Comparison of ENCODE assay signal across 8 cellular contexts in the genomic region with DNA sequence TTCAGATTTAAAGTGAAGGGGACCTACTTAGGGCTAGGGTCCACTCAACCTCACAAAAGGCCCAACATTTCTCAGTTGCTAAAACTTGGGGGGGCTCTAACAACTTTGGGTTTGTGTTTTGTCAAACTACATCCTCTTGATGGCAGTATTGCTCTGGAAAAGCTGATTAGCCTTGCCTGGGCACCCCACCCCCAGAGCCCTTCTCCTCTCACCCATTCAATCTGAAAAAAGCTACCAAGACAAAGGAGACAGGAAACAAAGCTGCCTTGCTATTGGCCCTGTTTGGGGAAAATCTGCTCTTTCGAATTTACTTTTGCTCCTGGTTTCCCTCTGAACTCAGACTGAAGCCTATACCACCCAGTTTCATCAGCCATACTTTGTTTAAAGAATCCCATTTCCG.
DNase-seq lines count a peak whose midpoint lies in the region; ATAC-seq lines count a peak whose summit lies in the region.

No MANE protein-coding gene starts in this region.

- peak overlapping the region; percentile 60 for H3K27ac ChIP-seq in ectodermal cell (ENCODE audit: insufficient read depth, low read depth, low read length, poor library complexity, severe bottlenecking)

- peak overlapping the region; percentile 56 for H3K4me3 ChIP-seq in ectodermal cell (ENCODE audit: insufficient read depth, low read depth, low read length)

- no peaks in the 10 kb centered on the region for H3K36me3 ChIP-seq in ectodermal cell (ENCODE audit: control insufficient read depth, insufficient read depth, low read length)

- H3K27me3 ChIP-seq in ectodermal cell (ENCODE audit: control insufficient read depth, insufficient read depth, low read length, poor library complexity, severe bottlenecking), result no peaks in the 10 kb centered on the region

- no peaks in the 10 kb centered on the region for H3K9me3 ChIP-seq in ectodermal cell (ENCODE audit: control insufficient read depth, low read length)

- peaks cover 7% of the 10 kb centered on the region for H3K4me1 ChIP-seq in ectodermal cell (ENCODE audit: control insufficient read depth, insufficient read depth, low read length)

- WGBS in ectodermal cell, 2 experiments, result 0% methylated on average over 2 of the region's 2 CpGs

- ATAC-seq in GM19452 (IDR thresholded peaks at IDR 0.05; ENCODE audit: unreplicated experiment), result peak; percentile 58
- peak; percentile 67 for ATAC-seq in HG03432 (IDR thresholded peaks at IDR 0.05; ENCODE audit: unreplicated experiment)

- DNase-seq in GDM1 (lab: John Stamatoyannopoulos, UW) (peak; percentile 44), RPMI7951 (ENCODE audit: low read depth) (peak; percentile 63), occipital lobe (lab: John Stamatoyannopoulos, UW) (no peak), NCI-H2196 treated with DMSO at 0.1 percent for 48 hours (lab: John Stamatoyannopoulos, UW; ENCODE audit: unreplicated experiment) (no peak)
- DNase-seq in stimulated activated CD4-positive, alpha-beta T cell treated with anti-CD3 and anti-CD28 coated beads, Interleukin-4, amount 100 ng/mL, for 48 hours (ENCODE audit: low read depth in 2 of 2), result peak; percentile 19 to 34

Comparison
In these comparisons a context has a peak if more than half of its experiments do, and no peak if none do; other contexts are left out.
1. DNase-seq: peak in GDM1 (single experiment), RPMI7951 (single experiment) and stimulated activated CD4-positive, alpha-beta T cell treated with anti-CD3 and anti-CD28 coated beads, Interleukin-4, amount 100 ng/mL, for 48 hours (2 of 2); none in occipital lobe (single experiment) and NCI-H2196 treated with DMSO at 0.1 percent for 48 hours (single experiment).